ENCODE assay signal across 18 cellular contexts in genomic region chr12:15540025-15540424, GRCh38.
"Had no signal": no experiment of that assay in that cellular context is flagged by ENCODE, and none has a peak within 500 bp of the region (broad histone marks: within the 10 kb centered on the region; RNA-seq: fewer than 3 reads in every experiment).

No MANE protein-coding gene starts in this region.

- H3K79me2 ChIP-seq: parathyroid adenoma had no signal

- H3K4me3 ChIP-seq: heart left ventricle, lung, SK-N-MC, upper lobe of right lung had no signal

- H3K4me1 ChIP-seq: parathyroid adenoma, upper lobe of right lung had no signal

- H3K36me3 ChIP-seq: brain microvascular endothelial cell, heart left ventricle, upper lobe of right lung, WERI-Rb-1 had no signal

- H3K27me3 ChIP-seq: brain microvascular endothelial cell, heart left ventricle, upper lobe of right lung had no signal

- H3K27ac ChIP-seq: brain microvascular endothelial cell, heart left ventricle, parathyroid adenoma, SK-N-MC, upper lobe of right lung had no signal

- ATAC-seq: left cardiac atrium; stimulated activated naive CD8-positive, alpha-beta T cell treated with anti-CD3 and anti-CD28 coated beads, Interleukin-15, Interleukin-2, amounts not matched to agents 100 U/mL and 50 U/mL, for 24 hours; upper lobe of right lung had no signal

- H2AFZ ChIP-seq: parathyroid adenoma had no signal

- DNase-seq: activated CD4-positive, alpha-beta T cell treated with anti-CD3 and anti-CD28 coated beads, Interleukin-2, amount 50 U/mL, for 48 hours; activated gamma-delta T cell; activated T-cell treated with anti-CD3 and anti-CD28 coated beads, Interleukin-2, amount 50 U/mL, for 48 hours; amniotic stem cell; effector memory CD4-positive, alpha-beta T cell; heart left ventricle; immature natural killer cell; left cardiac atrium; midbrain; stimulated activated CD4-positive, alpha-beta T cell treated with anti-CD3 and anti-CD28 coated beads, Interleukin-4, amount 100 ng/mL, for 24 hours; stimulated activated naive CD8-positive, alpha-beta T cell treated with anti-CD3 and anti-CD28 coated beads, Interleukin-15, Interleukin-2, amounts not matched to agents 100 U/mL and 50 U/mL, for 24 hours; T-helper 1 cell; upper lobe of right lung had no signal

- H3K9ac ChIP-seq: parathyroid adenoma had no signal

- H3K9me3 ChIP-seq: heart left ventricle, upper lobe of right lung had no signal
